9 cellular contexts compared by ENCODE assay signal in genomic region chr17:8698142-8699050, GRCh38. TPM values are rescaled to one million over a fixed set of nuclear protein-coding genes. Genes with fewer than 3 reads are reported as not detected.
DNase-seq lines count a peak whose midpoint lies in the region; ATAC-seq and TF ChIP-seq lines count a peak whose summit lies in the region.
"Had no signal": no experiment of that assay in that cellular context is flagged by ENCODE, and none has a peak within 500 bp of the region (broad histone marks: within the 10 kb centered on the region; RNA-seq: fewer than 3 reads in every experiment).

No MANE protein-coding gene starts in this region.

- TF ChIP-seq POLR2A in spleen (IDR thresholded peaks at IDR 0.05): no peak

- H3K4me3 ChIP-seq in HUES64 (ENCODE audit: low read length) (no peak overlapping the region), spleen (no peak overlapping the region)

- peak overlapping the region; percentile 2 for H3K4me3 Mint-ChIP-seq in MCF 10A (ENCODE audit: unreplicated experiment)
- H3K4me3 Mint-ChIP-seq: effector memory CD8-positive, alpha-beta T cell had no signal

- intact Hi-C loops in MCF 10A (cut with micrococcal nuclease): no loop called here
- intact Hi-C loops in spleen (cut with DNase I; ENCODE audit: low total_unique reads): no loop called here

- POLR2A ChIA-PET in MCF 10A (lab: Yijun Ruan, JAX): no interaction called here

- H3K9me3 ChIP-seq in HUES64 (ENCODE audit: insufficient read depth, low read depth, low read length): no peaks in the 10 kb centered on the region; the same call in 1 of the 2 replicates
- H3K9me3 ChIP-seq in spleen: peaks cover 0 to 14% (median 3%) of the 10 kb centered on the region in 8 donors

- peaks cover 34% of the 10 kb centered on the region for H3K27me3 Mint-ChIP-seq in MCF 10A (ENCODE audit: insufficient read depth, unreplicated experiment)

- ATAC-seq in GM21423 (IDR thresholded peaks at IDR 0.05; ENCODE audit: unreplicated experiment) (no peak), foreskin keratinocyte (no peak)
- ATAC-seq: effector memory CD8-positive, alpha-beta T cell had no signal

- no TSS peak for BruUV-seq in MCF 10A (replicated peaks; lab: Mats Ljungman, UMichigan)

- peaks cover 18% of the 10 kb centered on the region for H3K4me1 ChIP-seq in HUES64 (ENCODE audit: insufficient read depth, low read length)
- H3K4me1 ChIP-seq in spleen: peaks cover 0 to 24% (median 6%) of the 10 kb centered on the region in 6 donors
- H3K4me1 ChIP-seq in foreskin keratinocyte: no peaks in the 10 kb centered on the region

- no peaks in the 10 kb centered on the region for H3K36me3 ChIP-seq in HUES64 (ENCODE audit: insufficient read depth, low read length)
- no peaks in the 10 kb centered on the region for H3K36me3 ChIP-seq in spleen

- DNase-seq in MCF 10A (ENCODE audit: unreplicated experiment) (peak; percentile 22), islet precursor cell (peak; percentile 83), spleen (no peak), foreskin keratinocyte (no peak), NCI-H510A (lab: John Stamatoyannopoulos, UW) (no peak), T-helper 9 cell (no peak)
- DNase-seq: effector memory CD8-positive, alpha-beta T cell had no signal

- H3K9ac ChIP-seq in HUES64 (ENCODE audit: low read depth, low read length): peak overlapping the region; percentile 68; the same call in 1 of the 2 replicates

- peaks cover 7% of the 10 kb centered on the region for H3K36me3 Mint-ChIP-seq in MCF 10A (ENCODE audit: insufficient read depth, unreplicated experiment)

- CTCF ChIA-PET in MCF 10A (lab: Yijun Ruan, JAX): interaction anchor here (0.5 kb wide), 1 partner anchor 190 kb away, joined by 3 read pairs; no protein-coding TSS in a partner anchor

- peak overlapping the region; percentile 88; the same call in 1 of the 2 replicates for H3K27ac ChIP-seq in HUES64 (ENCODE audit: low read depth, low read length)
- peak overlapping the region in 7 of 8 donors; percentile 13 to 62 (median 32) for H3K27ac ChIP-seq in spleen
- no peak overlapping the region for H3K27ac ChIP-seq in foreskin keratinocyte

- no peak for TF ChIP-seq CTCF in MCF 10A (IDR thresholded peaks at IDR 0.05; ENCODE audit: unreplicated experiment)
- no peak for TF ChIP-seq CTCF in spleen (IDR thresholded peaks at IDR 0.05 in 8 of 11, conservative IDR thresholded peaks at IDR 0.05 in 3 of 11)
- no peak for TF ChIP-seq CTCF in foreskin keratinocyte (conservative IDR thresholded peaks at IDR 0.05)

- no peaks in the 10 kb centered on the region for H3K27me3 ChIP-seq in HUES64 (ENCODE audit: insufficient read depth, low read length)
- H3K27me3 ChIP-seq in spleen (replicated peaks in 1 of 7): peaks cover 0 to 82% (median 16%) of the 10 kb centered on the region in 7 donors
- H3K27me3 ChIP-seq in foreskin keratinocyte: no peaks in the 10 kb centered on the region

- WGBS in HUES64: 79% methylated on average over 28 of the region's 29 CpGs
- WGBS in spleen, 5 donors: 31 to 65% (median 42%) methylated on average over 29 of the region's 29 CpGs

- H3K9me3 Mint-ChIP-seq in MCF 10A (ENCODE audit: unreplicated experiment): no peaks in the 10 kb centered on the region
- H3K9me3 Mint-ChIP-seq: effector memory CD8-positive, alpha-beta T cell had no signal

- H3K27ac Mint-ChIP-seq in MCF 10A (ENCODE audit: low read depth, unreplicated experiment): no peak overlapping the region
- H3K27ac Mint-ChIP-seq: effector memory CD8-positive, alpha-beta T cell had no signal

- H3K4me1 Mint-ChIP-seq in MCF 10A (ENCODE audit: insufficient read depth, unreplicated experiment): peaks cover 7% of the 10 kb centered on the region

RNA-seq across cellular contexts. Expression of gene CCDC42, which starts 46.2 kb away (rescaled TPM):
- polyA plus RNA-seq in HUES64 (2013, experiment 1 of 2): not detected
- not detected for polyA plus RNA-seq in HUES64 (2013, experiment 2 of 2)
- total RNA-seq in MCF 10A (2022) (not detected in 2 replicates), spleen (under 1 TPM in 1 of 7 donors, not detected in 6; 0.60 TPM), foreskin keratinocyte (not detected in 2 replicates)
- polyA plus RNA-seq in spleen (under 1 TPM; 0.10 to 0.33 (median 0.11) TPM), foreskin keratinocyte (not detected in 2 replicates)

RNA-seq across cellular contexts. Expression of gene SPDYE4, which starts 60.0 kb away (rescaled TPM):
- polyA plus RNA-seq in HUES64 (2013, experiment 1 of 2): not detected
- not detected for polyA plus RNA-seq in HUES64 (2013, experiment 2 of 2)
- total RNA-seq in MCF 10A (2022) (not detected in 2 replicates), spleen (not detected), foreskin keratinocyte (not detected in 2 replicates)
- polyA plus RNA-seq in spleen (not detected), foreskin keratinocyte (not detected in 2 replicates)

Comparison
In these comparisons a context has a peak if more than half of its experiments do, and no peak if none do; other contexts are left out.
1. DNase-seq: peak in MCF 10A (single experiment) and islet precursor cell (single experiment); none in spleen (single experiment), foreskin keratinocyte (0 of 2), NCI-H510A (single experiment) and T-helper 9 cell (single experiment).